11 cellular contexts compared by ENCODE assay signal in genomic region chr10:89805599-89806013, GRCh38.
DNase-seq lines count a peak whose midpoint lies in the region; ATAC-seq and TF ChIP-seq lines count a peak whose summit lies in the region.
"Had no signal": no experiment of that assay in that cellular context is flagged by ENCODE, and none has a peak within 500 bp of the region (broad histone marks: within the 10 kb centered on the region; RNA-seq: fewer than 3 reads in every experiment).

No MANE protein-coding gene starts in this region.

- no peaks in the 10 kb centered on the region for H4K20me1 ChIP-seq in mammary epithelial cell (ENCODE audit: insufficient read depth, low read length)

- peak; percentile 66 for ATAC-seq in HG02970 (IDR thresholded peaks at IDR 0.05; ENCODE audit: low FRiP score, unreplicated experiment)
- ATAC-seq in activated T-cell treated with anti-CD3 and anti-CD28 coated beads, Interleukin-2, amount 50 U/mL, for 4 hours: peak; percentile 98 to 99

- WGBS in mammary epithelial cell (ENCODE audit: low coverage, missing lambda C conversion rate): 86% methylated on average over 2 of the region's 2 CpGs

- dilution Hi-C loops in mammary epithelial cell (cut with HindIII; ENCODE audit: low sequenced_read_pairs): no loop called here

- TF ChIP-seq POLR2A in breast epithelium (IDR thresholded peaks at IDR 0.05): no peak

- no peaks in the 10 kb centered on the region for H3K36me3 ChIP-seq in mammary epithelial cell (ENCODE audit: insufficient read depth, low read length)
- no peaks in the 10 kb centered on the region for H3K36me3 ChIP-seq in breast epithelium
- no peaks in the 10 kb centered on the region for H3K36me3 ChIP-seq in ascending aorta
- no peaks in the 10 kb centered on the region for H3K36me3 ChIP-seq in CD8-positive, alpha-beta memory T cell (ENCODE audit: insufficient read depth, low read length)

- in situ Hi-C loops in mammary epithelial cell (cut with MboI; ENCODE audit: low sequenced_read_pairs in 2 of 2): loop anchor here in 1 of 2 donors (25.0 kb wide), 1 partner anchor 332 kb away; no protein-coding TSS in a partner anchor

- H3K79me2 ChIP-seq in mammary epithelial cell (ENCODE audit: insufficient read depth, low read length): no peaks in the 10 kb centered on the region

- no peaks in the 10 kb centered on the region for H3K36me3 Mint-ChIP-seq in activated T-cell treated with anti-CD3 and anti-CD28 coated beads, Interleukin-2, amount 50 U/mL, for 4 hours (ENCODE audit: insufficient read depth)
- no peaks in the 10 kb centered on the region for H3K36me3 Mint-ChIP-seq in CD8-positive, alpha-beta memory T cell
- H3K36me3 Mint-ChIP-seq: naive B cell had no signal

- H3K4me2 ChIP-seq in mammary epithelial cell (ENCODE audit: insufficient read depth, low read depth, low read length): no peak overlapping the region

- peaks cover 10% of the 10 kb centered on the region for H3K4me1 Mint-ChIP-seq in activated T-cell treated with anti-CD3 and anti-CD28 coated beads, Interleukin-2, amount 50 U/mL, for 4 hours (ENCODE audit: low read depth)
- H3K4me1 Mint-ChIP-seq in CD8-positive, alpha-beta memory T cell: peaks cover 3 to 6% (median 5%) of the 10 kb centered on the region in 3 donors
- H3K4me1 Mint-ChIP-seq: naive B cell had no signal

- H3K27ac Mint-ChIP-seq in CD8-positive, alpha-beta memory T cell: no peak overlapping the region
- H3K27ac Mint-ChIP-seq: naive B cell had no signal

- TF ChIP-seq CTCF in mammary epithelial cell (conservative IDR thresholded peaks at IDR 0.05 in 1 of 2, IDR thresholded peaks at IDR 0.05 in 1 of 2; ENCODE audit: extremely low read depth in 1 of 2, insufficient read depth in 1 of 2, low read depth in 1 of 2, low read length in 2 of 2) (no peak), breast epithelium (IDR thresholded peaks at IDR 0.05) (no peak), ascending aorta (IDR thresholded peaks at IDR 0.05) (no peak)

- intact Hi-C loops in mammary epithelial cell (cut with micrococcal nuclease): no loop called here
- intact Hi-C loops in breast epithelium (cut with DNase I; ENCODE audit: low total_unique reads): no loop called here
- intact Hi-C loops in ascending aorta (cut with DNase I): no loop called here

- H3K27ac ChIP-seq in mammary epithelial cell (ENCODE audit: insufficient read depth, low read depth, low read length) (no peak overlapping the region), breast epithelium (no peak overlapping the region), ascending aorta (no peak overlapping the region)
- no peak overlapping the region for H3K27ac ChIP-seq in CD8-positive, alpha-beta memory T cell (ENCODE audit: low read depth, low read length)

- H3K4me3 Mint-ChIP-seq in activated T-cell treated with anti-CD3 and anti-CD28 coated beads, Interleukin-2, amount 50 U/mL, for 4 hours: no peak overlapping the region
- no peak overlapping the region for H3K4me3 Mint-ChIP-seq in CD8-positive, alpha-beta memory T cell
- H3K4me3 Mint-ChIP-seq: naive B cell had no signal

- H3K4me3 ChIP-seq in mammary epithelial cell (replicated peaks in 1 of 3; ENCODE audit: insufficient read depth in 1 of 3, low read depth in 2 of 3, low read length in 3 of 3) (no peak overlapping the region), breast epithelium (no peak overlapping the region), ascending aorta (no peak overlapping the region)
- H3K4me3 ChIP-seq in CD8-positive, alpha-beta memory T cell (ENCODE audit: low read length): no peak overlapping the region

- CTCF ChIA-PET in mammary epithelial cell (lab: Charles Lee; ENCODE audit: low non-redundant PET): no interaction called here
- CTCF ChIA-PET in CD8-positive, alpha-beta memory T cell (lab: Charles Lee): interaction anchor here (1.0 kb wide), 1 partner anchor 10 kb away, joined by 3 read pairs; no protein-coding TSS in a partner anchor

- H2AFZ ChIP-seq in mammary epithelial cell (ENCODE audit: low read depth, low read length): peak overlapping the region; percentile 1

- no peak overlapping the region for H3K9ac ChIP-seq in mammary epithelial cell (ENCODE audit: insufficient read depth, low read length)

- H3K27me3 ChIP-seq in mammary epithelial cell (ENCODE audit: insufficient read depth, low read length) (no peaks in the 10 kb centered on the region), breast epithelium (no peaks in the 10 kb centered on the region), ascending aorta (no peaks in the 10 kb centered on the region)
- no peaks in the 10 kb centered on the region for H3K27me3 ChIP-seq in CD8-positive, alpha-beta memory T cell (ENCODE audit: insufficient read depth, low read length, poor library complexity, severe bottlenecking)

- DNase-seq in mammary epithelial cell (no peak), breast epithelium (ENCODE audit: low spot score in 2 of 2) (no peak), ascending aorta (ENCODE audit: low spot score in 2 of 2) (no peak), NCI-H226 (no peak), AG08396 (ENCODE audit: low spot score) (no peak)
- no peak for DNase-seq in activated T-cell treated with anti-CD3 and anti-CD28 coated beads, Interleukin-2, amount 50 U/mL, for 4 hours
- DNase-seq in CD8-positive, alpha-beta memory T cell: no peak
- DNase-seq: C1 segment of cervical spinal cord; naive B cell; NK-92 treated with Interleukin-12 subunit alpha and Interleukin-12 subunit beta, amount 100 ng/mL, for 24 hours had no signal

- BruUV-seq in mammary epithelial cell (replicated peaks; lab: Mats Ljungman, UMichigan): no TSS peak

- H3K9me3 ChIP-seq in mammary epithelial cell (replicated peaks; ENCODE audit: insufficient read depth, low read length) (no peaks in the 10 kb centered on the region), breast epithelium (no peaks in the 10 kb centered on the region), ascending aorta (no peaks in the 10 kb centered on the region)
- H3K9me3 ChIP-seq in CD8-positive, alpha-beta memory T cell (ENCODE audit: low read length): no peaks in the 10 kb centered on the region

- POLR2A ChIA-PET in CD8-positive, alpha-beta memory T cell (lab: Charles Lee): no interaction called here

- H3K4me1 ChIP-seq in mammary epithelial cell (ENCODE audit: insufficient read depth, low read length) (no peaks in the 10 kb centered on the region), breast epithelium (no peaks in the 10 kb centered on the region), ascending aorta (no peaks in the 10 kb centered on the region)
- no peaks in the 10 kb centered on the region for H3K4me1 ChIP-seq in CD8-positive, alpha-beta memory T cell (ENCODE audit: insufficient read depth, low read length)

- H3K9me3 Mint-ChIP-seq in activated T-cell treated with anti-CD3 and anti-CD28 coated beads, Interleukin-2, amount 50 U/mL, for 4 hours: no peaks in the 10 kb centered on the region
- H3K9me3 Mint-ChIP-seq in CD8-positive, alpha-beta memory T cell: no peaks in the 10 kb centered on the region
- H3K9me3 Mint-ChIP-seq: naive B cell had no signal

- peaks cover 11% of the 10 kb centered on the region for H3K27me3 Mint-ChIP-seq in activated T-cell treated with anti-CD3 and anti-CD28 coated beads, Interleukin-2, amount 50 U/mL, for 4 hours (ENCODE audit: low read depth)
- peaks cover 3 to 11% of the 10 kb centered on the region in 2 donors for H3K27me3 Mint-ChIP-seq in CD8-positive, alpha-beta memory T cell
